Comparison of ENCODE assay signal across 10 cellular contexts in the genomic region with DNA sequence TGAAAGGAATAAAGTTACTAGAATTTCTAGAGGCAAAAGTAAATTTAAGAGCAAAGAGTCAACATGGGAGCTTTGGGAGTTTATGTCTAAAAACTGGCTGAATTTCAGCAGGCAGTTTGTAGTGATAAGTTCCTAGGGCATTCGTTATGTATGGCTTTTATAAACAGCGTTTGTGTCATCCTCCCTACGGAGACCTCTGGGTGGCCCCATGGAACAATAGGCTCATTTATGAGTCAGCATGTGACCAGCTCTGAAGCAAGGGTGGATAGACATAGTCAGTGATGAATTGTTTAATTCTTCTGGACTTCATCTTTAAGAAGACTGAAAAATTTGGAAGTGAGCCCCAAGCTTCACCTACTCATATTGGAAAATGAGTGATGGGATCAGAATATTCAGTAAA. TPM values are rescaled to one million over a fixed set of nuclear protein-coding genes. Genes with fewer than 3 reads are reported as not detected.
A peak's percentile ranks its signal among the peaks of the same experiment; 100 is the strongest.
DNase-seq lines count a peak whose midpoint lies in the region; ATAC-seq lines count a peak whose summit lies in the region.
"Had no signal": no experiment of that assay in that cellular context is flagged by ENCODE, and none has a peak within 500 bp of the region (broad histone marks: within the 10 kb centered on the region; RNA-seq: fewer than 3 reads in every experiment).

No MANE protein-coding gene starts in this region.

- CTCF ChIA-PET in activated CD4-positive, alpha-beta memory T cell treated with anti-CD3 and anti-CD28 coated beads for 36 hours (lab: Charles Lee), result interaction anchor here (1.3 kb wide), 1 partner anchor 36 kb away, joined by 8 read pairs; a partner anchor contains a TSS

- ATAC-seq in HG03442 (IDR thresholded peaks at IDR 0.05; ENCODE audit: unreplicated experiment), result peak; percentile 59
- no peak for ATAC-seq in HG02884 (IDR thresholded peaks at IDR 0.05; ENCODE audit: unreplicated experiment)
- ATAC-seq: activated T-cell treated with anti-CD3 and anti-CD28 coated beads, Interleukin-2, amount 50 U/mL, for 4 hours had no signal

- no peak overlapping the region for H3K27ac Mint-ChIP-seq in activated CD4-positive, alpha-beta memory T cell treated with anti-CD3 and anti-CD28 coated beads for 36 hours

- POLR2A ChIA-PET in activated CD4-positive, alpha-beta memory T cell treated with anti-CD3 and anti-CD28 coated beads for 36 hours (lab: Charles Lee), result no interaction called here

- H3K4me1 Mint-ChIP-seq in activated CD4-positive, alpha-beta memory T cell treated with anti-CD3 and anti-CD28 coated beads for 36 hours (ENCODE audit: low read depth), result no peaks in the 10 kb centered on the region

- no peaks in the 10 kb centered on the region for H3K36me3 Mint-ChIP-seq in activated CD4-positive, alpha-beta memory T cell treated with anti-CD3 and anti-CD28 coated beads for 36 hours

- intact Hi-C loops in activated CD4-positive, alpha-beta memory T cell treated with anti-CD3 and anti-CD28 coated beads for 36 hours (cut with micrococcal nuclease), result no loop called here

- no peaks in the 10 kb centered on the region for H3K9me3 Mint-ChIP-seq in activated CD4-positive, alpha-beta memory T cell treated with anti-CD3 and anti-CD28 coated beads for 36 hours
- H3K9me3 Mint-ChIP-seq: activated T-cell treated with anti-CD3 and anti-CD28 coated beads, Interleukin-2, amount 50 U/mL, for 4 hours had no signal

- H3K27me3 Mint-ChIP-seq in activated CD4-positive, alpha-beta memory T cell treated with anti-CD3 and anti-CD28 coated beads for 36 hours, result no peaks in the 10 kb centered on the region

- no peak overlapping the region for H3K4me3 Mint-ChIP-seq in activated CD4-positive, alpha-beta memory T cell treated with anti-CD3 and anti-CD28 coated beads for 36 hours
- H3K4me3 Mint-ChIP-seq: activated T-cell treated with anti-CD3 and anti-CD28 coated beads, Interleukin-2, amount 50 U/mL, for 4 hours had no signal

- DNase-seq in AG08396 (ENCODE audit: low spot score), result peak; percentile 29
- peak; percentile 7 for DNase-seq in amniotic epithelial cell (ENCODE audit: low read depth)
- peak; percentile 40 for DNase-seq in iris pigment epithelial cell (ENCODE audit: low read depth)
- no peak for DNase-seq in NCI-H2227 (lab: John Stamatoyannopoulos, UW; ENCODE audit: unreplicated experiment)
- DNase-seq in activated CD4-positive, alpha-beta memory T cell treated with anti-CD3 and anti-CD28 coated beads for 36 hours, result no peak
- no peak for DNase-seq in NCI-H1105 treated with DMSO at 0.1 percent for 48 hours (lab: John Stamatoyannopoulos, UW)
- DNase-seq: activated T-cell treated with anti-CD3 and anti-CD28 coated beads, Interleukin-2, amount 50 U/mL, for 4 hours; NCI-H2171 had no signal

RNA-seq across cellular contexts. Expression of a gene that starts 37.1 kb away (rescaled TPM):
- 10 to 100 TPM; 64.3 to 65.6 TPM for total RNA-seq in activated CD4-positive, alpha-beta memory T cell treated with anti-CD3 and anti-CD28 coated beads for 36 hours

Comparison
In these comparisons a context has a peak if more than half of its experiments do, and no peak if none do; other contexts are left out.
1. DNase-seq: peak in AG08396 (single experiment), amniotic epithelial cell (single experiment) and iris pigment epithelial cell (single experiment); none in NCI-H2227 (single experiment), activated CD4-positive, alpha-beta memory T cell treated with anti-CD3 and anti-CD28 coated beads for 36 hours (single experiment) and NCI-H1105 treated with DMSO at 0.1 percent for 48 hours (single experiment).